1 cellular context compared by ENCODE assay signal in the genomic region with DNA sequence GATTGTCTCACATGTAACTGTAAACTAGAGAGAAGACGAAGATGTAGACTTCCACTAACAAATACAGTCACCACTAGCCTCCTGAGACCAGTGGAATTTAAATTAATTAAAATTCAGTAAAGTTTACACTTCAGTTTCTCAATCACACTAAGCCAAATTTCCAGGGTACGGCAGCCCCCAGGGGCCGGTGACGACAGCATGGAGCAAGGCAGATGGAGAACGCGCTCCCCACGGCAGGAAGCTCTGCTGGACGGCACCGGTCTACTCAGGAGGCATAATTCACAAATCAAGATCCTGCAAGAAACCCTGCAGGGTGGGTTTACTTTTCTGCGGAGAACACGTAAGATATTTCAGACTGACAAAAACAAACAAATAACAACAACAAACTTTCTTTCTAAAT.
TF ChIP-seq lines count a peak whose summit lies in the region.

No MANE protein-coding gene starts in this region.

TF ChIP-seq in HEK293, 187 proteins besides CTCF, POLR2A, EP300 and RAD21 (continued from another document):
- TF ChIP-seq, protein P1, sequence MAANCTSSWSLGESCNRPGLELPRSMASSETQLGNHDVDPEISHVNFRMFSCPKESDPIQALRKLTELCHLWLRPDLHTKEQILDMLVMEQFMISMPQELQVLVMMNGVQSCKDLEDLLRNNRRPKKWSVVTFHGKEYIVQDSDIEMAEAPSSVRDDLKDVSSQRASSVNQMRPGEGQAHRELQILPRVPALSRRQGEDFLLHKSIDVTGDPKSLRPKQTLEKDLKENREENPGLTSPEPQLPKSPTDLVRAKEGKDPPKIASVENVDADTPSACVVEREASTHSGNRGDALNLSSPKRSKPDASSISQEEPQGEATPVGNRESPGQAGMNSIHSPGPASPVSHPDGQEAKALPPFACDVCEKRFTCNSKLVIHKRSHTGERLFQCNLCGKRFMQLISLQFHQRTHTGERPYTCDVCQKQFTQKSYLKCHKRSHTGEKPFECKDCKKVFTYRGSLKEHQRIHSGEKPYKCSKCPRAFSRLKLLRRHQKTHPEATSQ (tag by site-specific recombination; IDR thresholded peaks at IDR 0.05): no peak
TF ChIP-seq in HEK293: peak in this region for 1.
